ENCODE assay signal across 1 cellular context in genomic region chr10:62803993-62804383, GRCh38.
TF ChIP-seq lines count a peak whose summit lies in the region.

No MANE protein-coding gene starts in this region.

TF ChIP-seq in K562, 482 proteins besides CTCF, POLR2A, EP300 and RAD21 (continued from another document):
- TF ChIP-seq ZNF224 (CRISPR knock-in tag; IDR thresholded peaks at IDR 0.05) (no peak), EHMT2 (IDR thresholded peaks at IDR 0.05) (peak; percentile 90; the same call in 1 of the 2 replicates), CXXC5 (CRISPR knock-in tag; IDR thresholded peaks at IDR 0.05) (no peak), KLF1 (tag; IDR thresholded peaks at IDR 0.05) (no peak), ZNF668 (CRISPR knock-in tag; IDR thresholded peaks at IDR 0.05) (no peak), ESRRA (IDR thresholded peaks at IDR 0.05; ENCODE audit: borderline replicate concordance, low read depth) (peak; percentile 73; the same call in 1 of the 2 replicates), ZNF316 (IDR thresholded peaks at IDR 0.05) (0 out of 2 replicates have a peak, but pooled peaks have one; percentile 5), BACH1 (tag; IDR thresholded peaks at IDR 0.05) (0 out of 2 replicates have a peak, but pooled peaks have one; percentile 43), ZSCAN32 (CRISPR knock-in tag; IDR thresholded peaks at IDR 0.05) (0 out of 2 replicates have a peak, but pooled peaks have one; percentile 6)
- TF ChIP-seq, protein P1, sequence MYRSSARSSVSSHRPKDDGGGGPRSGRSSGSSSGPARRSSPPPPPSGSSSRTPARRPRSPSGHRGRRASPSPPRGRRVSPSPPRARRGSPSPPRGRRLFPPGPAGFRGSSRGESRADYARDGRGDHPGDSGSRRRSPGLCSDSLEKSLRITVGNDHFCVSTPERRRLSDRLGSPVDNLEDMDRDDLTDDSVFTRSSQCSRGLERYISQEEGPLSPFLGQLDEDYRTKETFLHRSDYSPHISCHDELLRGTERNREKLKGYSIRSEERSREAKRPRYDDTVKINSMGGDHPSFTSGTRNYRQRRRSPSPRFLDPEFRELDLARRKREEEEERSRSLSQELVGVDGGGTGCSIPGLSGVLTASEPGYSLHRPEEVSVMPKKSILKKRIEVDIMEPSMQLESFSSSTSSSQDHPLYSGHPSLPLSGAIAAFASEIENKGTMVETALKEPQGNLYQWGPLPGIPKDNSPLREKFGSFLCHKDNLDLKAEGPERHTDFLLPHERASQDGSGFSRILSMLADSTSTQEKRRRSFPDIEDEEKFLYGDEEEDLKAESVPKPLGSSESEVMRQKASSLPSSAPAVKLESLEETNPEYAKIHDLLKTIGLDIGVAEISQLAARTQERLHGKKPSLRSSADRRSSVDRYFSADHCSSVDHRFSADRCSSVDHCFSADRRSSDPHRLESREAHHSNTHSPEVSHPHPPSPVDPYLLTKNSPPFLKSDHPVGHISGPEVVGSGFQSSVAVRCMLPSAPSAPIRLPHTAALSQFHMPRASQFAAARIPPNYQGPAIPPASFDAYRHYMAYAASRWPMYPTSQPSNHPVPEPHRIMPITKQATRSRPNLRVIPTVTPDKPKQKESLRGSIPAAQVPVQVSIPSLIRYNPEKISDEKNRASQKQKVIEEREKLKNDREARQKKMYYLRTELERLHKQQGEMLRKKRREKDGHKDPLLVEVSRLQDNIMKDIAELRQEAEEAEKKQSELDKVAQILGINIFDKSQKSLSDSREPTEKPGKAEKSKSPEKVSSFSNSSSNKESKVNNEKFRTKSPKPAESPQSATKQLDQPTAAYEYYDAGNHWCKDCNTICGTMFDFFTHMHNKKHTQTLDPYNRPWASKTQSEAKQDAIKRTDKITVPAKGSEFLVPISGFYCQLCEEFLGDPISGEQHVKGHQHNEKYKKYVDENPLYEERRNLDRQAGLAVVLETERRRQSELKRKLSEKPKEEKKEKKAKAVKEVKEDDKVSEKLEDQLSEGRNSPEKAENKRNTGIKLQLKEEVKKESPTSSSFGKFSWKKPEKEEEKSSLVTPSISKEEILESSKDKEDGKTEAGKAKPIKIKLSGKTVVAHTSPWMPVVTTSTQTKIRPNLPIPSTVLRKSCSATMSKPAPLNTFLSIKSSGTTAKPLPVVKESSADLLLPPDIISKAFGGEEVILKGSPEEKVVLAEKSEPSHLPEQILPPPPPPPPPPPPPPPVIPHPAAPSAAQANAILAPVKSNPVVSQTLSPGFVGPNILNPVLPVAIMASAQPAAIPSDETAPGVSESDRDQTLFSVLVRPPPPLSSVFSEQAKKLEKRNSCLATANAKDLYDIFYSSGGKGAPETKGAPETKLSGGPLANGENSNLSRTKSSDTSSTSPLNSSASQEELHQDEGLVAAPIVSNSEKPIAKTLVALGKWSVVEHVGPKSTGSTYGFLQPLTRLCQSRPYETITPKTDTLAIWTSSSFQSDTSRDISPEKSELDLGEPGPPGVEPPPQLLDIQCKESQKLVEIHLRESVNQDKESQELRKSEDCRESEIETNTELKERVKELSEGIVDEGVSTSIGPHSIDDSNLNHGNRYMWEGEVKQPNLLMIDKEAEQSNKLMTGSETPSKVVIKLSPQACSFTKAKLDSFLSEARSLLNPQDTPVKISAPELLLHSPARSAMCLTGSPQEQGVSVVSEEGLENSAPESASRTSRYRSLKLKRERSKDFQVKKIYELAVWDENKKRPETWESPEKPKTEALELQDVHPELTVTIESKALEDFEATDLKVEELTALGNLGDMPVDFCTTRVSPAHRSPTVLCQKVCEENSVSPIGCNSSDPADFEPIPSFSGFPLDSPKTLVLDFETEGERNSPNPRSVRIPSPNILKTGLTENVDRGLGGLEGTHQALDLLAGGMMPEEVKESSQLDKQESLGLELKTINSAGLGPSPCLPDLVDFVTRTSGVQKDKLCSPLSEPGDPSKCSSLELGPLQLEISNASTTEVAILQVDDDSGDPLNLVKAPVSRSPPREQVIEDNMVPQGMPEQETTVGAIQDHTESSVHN (IDR thresholded peaks at IDR 0.05; ENCODE audit: borderline replicate concordance in 1 of 2, low read depth in 1 of 2), result peak in 1 of 2 experiments; percentile 55; a peak in 1 of 4 replicates
- TF ChIP-seq, protein P2, sequence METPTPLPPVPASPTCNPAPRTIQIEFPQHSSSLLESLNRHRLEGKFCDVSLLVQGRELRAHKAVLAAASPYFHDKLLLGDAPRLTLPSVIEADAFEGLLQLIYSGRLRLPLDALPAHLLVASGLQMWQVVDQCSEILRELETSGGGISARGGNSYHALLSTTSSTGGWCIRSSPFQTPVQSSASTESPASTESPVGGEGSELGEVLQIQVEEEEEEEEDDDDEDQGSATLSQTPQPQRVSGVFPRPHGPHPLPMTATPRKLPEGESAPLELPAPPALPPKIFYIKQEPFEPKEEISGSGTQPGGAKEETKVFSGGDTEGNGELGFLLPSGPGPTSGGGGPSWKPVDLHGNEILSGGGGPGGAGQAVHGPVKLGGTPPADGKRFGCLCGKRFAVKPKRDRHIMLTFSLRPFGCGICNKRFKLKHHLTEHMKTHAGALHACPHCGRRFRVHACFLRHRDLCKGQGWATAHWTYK (CRISPR knock-in tag; IDR thresholded peaks at IDR 0.05), result 0 out of 2 replicates have a peak, but pooled peaks have one; percentile 13
